ENCODE assay signal across 8 cellular contexts in the genomic region with DNA sequence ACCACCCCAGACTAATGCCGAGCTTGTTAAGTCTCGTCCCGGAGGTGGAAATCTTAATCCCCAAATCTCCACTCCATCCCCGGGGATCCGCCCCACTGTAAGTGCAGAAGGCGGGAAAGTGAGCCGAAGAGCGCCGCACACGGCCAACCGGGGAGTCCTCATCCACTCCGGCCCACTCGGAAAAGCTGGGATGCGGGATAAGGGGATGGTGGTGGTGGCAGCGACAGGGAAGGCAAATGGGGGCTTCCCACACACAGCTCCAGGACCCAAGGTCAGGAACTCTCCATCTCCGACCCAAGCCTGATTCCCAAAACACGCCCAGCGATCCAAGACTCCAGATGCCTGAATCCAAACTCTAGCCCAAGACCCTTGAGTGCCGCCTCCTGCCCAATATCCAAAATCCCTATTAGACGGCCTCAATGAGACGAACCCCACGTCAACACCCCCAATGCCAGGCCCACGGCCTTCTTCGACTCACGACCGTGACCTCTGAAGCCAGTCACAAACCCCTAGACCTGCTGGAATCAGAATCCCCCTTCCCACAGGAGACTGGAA. TPM values are rescaled to one million over a fixed set of nuclear protein-coding genes. Genes with fewer than 3 reads are reported as not detected.
A peak's percentile ranks its signal among the peaks of the same experiment; 100 is the strongest.
DNase-seq lines count a peak whose midpoint lies in the region; ATAC-seq and TF ChIP-seq lines count a peak whose summit lies in the region.

No MANE protein-coding gene starts in this region.

- H3K4me3 ChIP-seq in GM23338 (peak overlapping the region; percentile 96), OCI-LY3 (ENCODE audit: low read length) (peak overlapping the region; percentile 79), lung (peak overlapping the region; percentile 78)

- 0 to 1% methylated on average over 26 of the region's 26 CpGs for WGBS in lung, 2 donors

- H3K9me3 ChIP-seq in OCI-LY3 (ENCODE audit: insufficient read depth, low read length) (no peaks in the 10 kb centered on the region), lung (ENCODE audit: control insufficient read depth in 2 of 2, insufficient read depth in 1 of 2, low read length in 1 of 2) (no peaks in the 10 kb centered on the region)

- DNase-seq in AG20443 (ENCODE audit: low spot score) (peak; percentile 66), GM23338 (ENCODE audit: low spot score) (peak; percentile 62), lung (ENCODE audit: low spot score) (no peak), type B pancreatic cell (ENCODE audit: extremely low spot score, unreplicated experiment) (no peak), NCI-H446 treated with DMSO at 0.1 percent for 48 hours (lab: John Stamatoyannopoulos, UW) (no peak)

- peaks cover 45% of the 10 kb centered on the region for H4K20me1 ChIP-seq in GM23338 (replicated peaks; ENCODE audit: insufficient read depth)
- H4K20me1 ChIP-seq in OCI-LY3 (ENCODE audit: insufficient read depth, low read length) = peaks cover 44% of the 10 kb centered on the region

- H3K36me3 Mint-ChIP-seq in GM23338 (ENCODE audit: low read depth) (peaks cover 3% of the 10 kb centered on the region; the same call in 1 of the 3 replicates), type B pancreatic cell (peaks cover 3% of the 10 kb centered on the region)

- TF ChIP-seq CTCF in GM23338 (conservative IDR thresholded peaks at IDR 0.05; ENCODE audit: low read depth in 2 of 2) = 0 out of 4 replicates have a peak, but pooled peaks of 1 of the 2 experiments have one; percentile 6
- TF ChIP-seq CTCF in OCI-LY3 (IDR thresholded peaks at IDR 0.05; ENCODE audit: low read depth, low read length) = no peak
- TF ChIP-seq CTCF in lung (IDR thresholded peaks at IDR 0.05; ENCODE audit: control extremely low read depth, extremely low read depth) = no peak
- peak; percentile 11 for TF ChIP-seq CTCF in type B pancreatic cell (conservative IDR thresholded peaks at IDR 0.05)

- H3K9ac ChIP-seq in OCI-LY3 (ENCODE audit: low read length) = peak overlapping the region; percentile 88

- H3K27me3 Mint-ChIP-seq in GM23338 (ENCODE audit: insufficient read depth, low read depth, poor library complexity) (peaks cover 6% of the 10 kb centered on the region), type B pancreatic cell (no peaks in the 10 kb centered on the region)

- H3K4me1 Mint-ChIP-seq in GM23338 (peaks cover 41% of the 10 kb centered on the region), type B pancreatic cell (ENCODE audit: unreplicated experiment) (peaks cover 42% of the 10 kb centered on the region)

- H3K4me3 Mint-ChIP-seq in GM23338 = peak overlapping the region; percentile 97
- peak overlapping the region; percentile 96 for H3K4me3 Mint-ChIP-seq in type B pancreatic cell

- H3K79me2 ChIP-seq in GM23338 (replicated peaks; ENCODE audit: insufficient read depth) = peaks cover 54% of the 10 kb centered on the region
- peaks cover 59% of the 10 kb centered on the region for H3K79me2 ChIP-seq in OCI-LY3 (ENCODE audit: low read length)

- H3K27me3 ChIP-seq in GM23338 (ENCODE audit: insufficient read depth) (no peaks in the 10 kb centered on the region), OCI-LY3 (ENCODE audit: low read depth, low read length) (no peaks in the 10 kb centered on the region), lung (ENCODE audit: control insufficient read depth, insufficient read depth) (no peaks in the 10 kb centered on the region)

- H3K4me2 ChIP-seq in GM23338 (peak overlapping the region; percentile 90), OCI-LY3 (ENCODE audit: low read length) (peak overlapping the region; percentile 94)

- ATAC-seq in GM23338 = peak; percentile 28
- ATAC-seq in lung (ENCODE audit: insufficient read depth, low FRiP score) = no peak
- ATAC-seq in HG03025 (IDR thresholded peaks at IDR 0.05; ENCODE audit: low FRiP score, unreplicated experiment) = no peak

- H3K27ac ChIP-seq in GM23338 (ENCODE audit: low read depth) (peak overlapping the region; percentile 72; the same call in 1 of the 2 replicates), OCI-LY3 (ENCODE audit: low read length) (peak overlapping the region; percentile 33), cingulate gyrus (ENCODE audit: low read depth, low read length) (peak overlapping the region; percentile 94), lung (ENCODE audit: low read depth in 1 of 2, low read length in 1 of 2) (peak overlapping the region; percentile 55 to 95)

- no peaks in the 10 kb centered on the region for H3K9me3 Mint-ChIP-seq in GM23338
- no peaks in the 10 kb centered on the region for H3K9me3 Mint-ChIP-seq in type B pancreatic cell

- H3K4me1 ChIP-seq in GM23338 (ENCODE audit: insufficient read depth) = peaks cover 30% of the 10 kb centered on the region
- H3K4me1 ChIP-seq in OCI-LY3 (ENCODE audit: low read length) = peaks cover 30% of the 10 kb centered on the region
- peaks cover 11 to 13% of the 10 kb centered on the region in 2 donors for H3K4me1 ChIP-seq in lung (ENCODE audit: control insufficient read depth in 2 of 2, insufficient read depth in 2 of 2, low read length in 2 of 2)

- H3F3A ChIP-seq in GM23338 (replicated peaks; ENCODE audit: low read depth) = 0 out of 2 replicates have a peak, but pooled peaks cover 3% of the 10 kb centered on the region

- H3K27ac Mint-ChIP-seq in GM23338 (peak overlapping the region; percentile 94), type B pancreatic cell (peak overlapping the region; percentile 95)

- H2AFZ ChIP-seq in GM23338 = no peak overlapping the region
- H2AFZ ChIP-seq in OCI-LY3 (ENCODE audit: low read depth, low read length) = 0 out of 2 replicates have a peak overlapping the region, but pooled peaks have one; percentile 3

- H3K9me2 ChIP-seq in GM23338 (ENCODE audit: insufficient read depth) = no peaks in the 10 kb centered on the region

- H3K36me3 ChIP-seq in GM23338 (ENCODE audit: insufficient read depth) (no peaks in the 10 kb centered on the region; the same call in 1 of the 2 replicates), OCI-LY3 (replicated peaks; ENCODE audit: low read depth, low read length) (peaks cover 4% of the 10 kb centered on the region), lung (ENCODE audit: control insufficient read depth in 2 of 2, insufficient read depth in 2 of 2, low read length in 2 of 2) (no peaks in the 10 kb centered on the region)

TF ChIP-seq in GM23338, 12 proteins besides CTCF, POLR2A, EP300 and RAD21 (continues in another document):
- no peak for TF ChIP-seq CREB1 (CRISPR knock-in tag; IDR thresholded peaks at IDR 0.05; ENCODE audit: low read depth)

RNA-seq across cellular contexts. Expression of a gene that starts 0.5 kb away (rescaled TPM):
- 403 and 426 TPM in 2 replicates for total RNA-seq in GM23338 (2014; rRNA removed; shearing (Covaris generic))
- polyA plus RNA-seq in GM23338 (2016; fragmentation: Nextera tagmentation; extraction: Ambion mirVana) = 553 and 579 TPM in 2 replicates
- total RNA-seq in lung = 100 to 1,000 TPM; 152 to 154 TPM
- 100 to 1,000 TPM; 249 to 253 TPM for polyA plus RNA-seq in lung
- 327 and 356 TPM in 2 replicates for total RNA-seq in type B pancreatic cell (ENCODE audit: low replicate concordance)

RNA-seq across cellular contexts. Expression of a gene that starts 11.7 kb away (rescaled TPM):
- total RNA-seq in GM23338 (2014; rRNA removed; shearing (Covaris generic)) = 8.6 and 8.9 TPM in 2 replicates
- 6.5 and 7.2 TPM in 2 replicates for polyA plus RNA-seq in GM23338 (2016; fragmentation: Nextera tagmentation; extraction: Ambion mirVana)
- total RNA-seq in lung = 10 to 100 TPM; 25.5 to 25.6 TPM
- 10 to 100 TPM in 1 of 2 donors, 1 to 10 TPM in 1; 7.9 to 16.1 TPM for polyA plus RNA-seq in lung
- total RNA-seq in type B pancreatic cell (ENCODE audit: low replicate concordance) = 43.1 and 49.3 TPM in 2 replicates

Comparison
In these comparisons a context has a peak if more than half of its experiments do, and no peak if none do; other contexts are left out.
1. DNase-seq: peak in AG20443 (single experiment) and GM23338 (single experiment); none in lung (single experiment), type B pancreatic cell (single experiment) and NCI-H446 treated with DMSO at 0.1 percent for 48 hours (single experiment).
2. H3K27ac ChIP-seq: peak in every context shown above with its lines; median percentile 94 in cingulate gyrus; 75 in lung; 72 in GM23338; 33 in OCI-LY3.
3. Peak in every context shown above with its lines, with median percentiles within 50 percentile points of each other: H3K4me3 ChIP-seq.